Comparison of ENCODE assay signal across 1 cellular context in genomic region chr10:24706479-24707118, GRCh38.
TF ChIP-seq lines count a peak whose summit lies in the region.

No MANE protein-coding gene starts in this region.

TF ChIP-seq in HepG2, 621 proteins besides CTCF, POLR2A, EP300 and RAD21 (continued from another document):
- TF ChIP-seq IRF1 (CRISPR knock-in tag; IDR thresholded peaks at IDR 0.05; ENCODE audit: low read depth) (no peak), TFDP2 (CRISPR knock-in tag; IDR thresholded peaks at IDR 0.05) (no peak), CREB1 (IDR thresholded peaks at IDR 0.05) (no peak), CREB1 (CRISPR knock-in tag; IDR thresholded peaks at IDR 0.05) (peak; percentile 32; the same call in 1 of the 2 replicates), ZNF3 (CRISPR knock-in tag; IDR thresholded peaks at IDR 0.05) (peak; percentile 67; the same call in 1 of the 2 replicates), CEBPG (CRISPR knock-in tag; IDR thresholded peaks at IDR 0.05) (peak; percentile 74), ZNF615 (CRISPR knock-in tag; IDR thresholded peaks at IDR 0.05; ENCODE audit: borderline replicate concordance) (no peak), SAP130 (CRISPR knock-in tag; IDR thresholded peaks at IDR 0.05; ENCODE audit: low read depth) (peak; percentile 34; the same call in 1 of the 2 replicates), ZNF253 (CRISPR knock-in tag; IDR thresholded peaks at IDR 0.05; ENCODE audit: borderline replicate concordance) (no peak)
TF ChIP-seq in HepG2: peak in this region for 11.
